Comparison of ENCODE assay signal across 22 cellular contexts in the genomic region with DNA sequence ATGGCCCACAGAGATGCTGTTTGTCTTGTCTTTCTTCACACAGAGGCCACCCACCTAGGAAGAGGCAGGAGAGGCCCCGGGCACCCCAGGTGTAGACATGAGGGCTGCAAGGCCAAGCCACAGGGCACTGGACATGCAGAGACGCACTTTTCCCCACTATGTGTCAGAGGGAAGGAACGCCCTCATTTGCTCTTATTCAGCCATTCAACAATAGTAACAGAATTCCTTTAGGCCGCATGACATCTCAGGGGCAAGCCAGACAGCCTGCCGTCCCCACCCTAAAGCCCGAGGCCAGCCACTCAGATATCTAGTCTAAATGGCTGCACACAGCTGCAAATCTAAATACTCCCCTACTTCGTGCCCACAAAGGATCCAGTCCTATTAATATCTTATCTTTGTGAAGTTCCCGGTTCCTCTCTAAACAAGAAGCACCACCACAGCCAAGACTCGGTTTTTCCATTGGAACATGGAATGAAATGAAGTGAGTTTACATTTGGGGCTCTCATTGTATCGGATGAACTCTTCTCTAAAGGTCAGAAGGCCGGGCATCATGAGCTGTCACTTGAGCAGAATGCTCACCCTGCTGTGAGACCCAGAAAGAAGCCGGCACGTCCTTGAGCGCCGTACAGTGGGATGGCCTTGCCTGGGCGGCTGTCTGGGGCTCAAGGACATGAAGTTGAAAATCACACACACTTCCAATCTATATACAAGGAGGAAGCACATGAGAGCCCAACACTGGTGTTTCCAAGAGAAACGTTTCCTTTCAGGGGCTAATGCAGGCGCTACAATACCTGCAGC. TPM values are rescaled to one million over a fixed set of nuclear protein-coding genes. Genes with fewer than 3 reads are reported as not detected.
DNase-seq lines count a peak whose midpoint lies in the region; ATAC-seq and TF ChIP-seq lines count a peak whose summit lies in the region.
"Had no signal": no experiment of that assay in that cellular context is flagged by ENCODE, and none has a peak within 500 bp of the region (broad histone marks: within the 10 kb centered on the region; RNA-seq: fewer than 3 reads in every experiment).

No MANE protein-coding gene starts in this region.

- peak overlapping the region; percentile 45 for H3K18ac ChIP-seq in trophoblast cell (ENCODE audit: low read length)

- no peak overlapping the region for H3K14ac ChIP-seq in trophoblast cell (ENCODE audit: low read length)

- H2BK120ac ChIP-seq in trophoblast cell (ENCODE audit: insufficient read depth, low read length, poor library complexity): no peak overlapping the region

- H3K4me1 ChIP-seq in breast epithelium (no peaks in the 10 kb centered on the region), heart left ventricle (peaks cover 11 to 71% (median 41%) of the 10 kb centered on the region in 12 donors), trophoblast cell (ENCODE audit: control insufficient read depth in 1 of 2, insufficient read depth in 2 of 2, low read length in 2 of 2) (peaks cover 4 to 11% of the 10 kb centered on the region in 2 experiments)

- no peaks in the 10 kb centered on the region for H3K9me3 Mint-ChIP-seq in MCF 10A (ENCODE audit: unreplicated experiment)
- H3K9me3 Mint-ChIP-seq: activated naive CD8-positive, alpha-beta T cell treated with anti-CD3 and anti-CD28 coated beads for 36 hours; immature natural killer cell had no signal

- H4K12ac ChIP-seq in trophoblast cell (ENCODE audit: low read depth, low read length): no peak overlapping the region

- CTCF ChIA-PET in MCF 10A (lab: Yijun Ruan, JAX): no interaction called here

- no peak overlapping the region for H4K8ac ChIP-seq in trophoblast cell (ENCODE audit: low read depth, low read length)

- no peak overlapping the region for H3K4me2 ChIP-seq in trophoblast cell (ENCODE audit: low read length)

- H3K9ac ChIP-seq in trophoblast cell (ENCODE audit: low read length): no peak overlapping the region

- intact Hi-C loops in MCF 10A (cut with micrococcal nuclease) (no loop called here), breast epithelium (cut with DNase I; ENCODE audit: low total_unique reads) (no loop called here), heart left ventricle (cut with DNase I) (no loop called here)

- ATAC-seq in heart left ventricle: peak; percentile 65 to 83 (median 73)

- H3K4ac ChIP-seq in trophoblast cell (ENCODE audit: low read depth, low read length): no peak overlapping the region

- H3K27ac Mint-ChIP-seq in MCF 10A (ENCODE audit: low read depth, unreplicated experiment): peak overlapping the region; percentile 28
- H3K27ac Mint-ChIP-seq: activated naive CD8-positive, alpha-beta T cell treated with anti-CD3 and anti-CD28 coated beads for 36 hours; immature natural killer cell; stimulated activated naive CD8-positive, alpha-beta T cell treated with anti-CD3 and anti-CD28 coated beads, Interleukin-15, Interleukin-2, amounts not matched to agents 100 ng/mL and 50 ng/mL, for 24 hours had no signal

- no TSS peak for BruUV-seq in MCF 10A (replicated peaks; lab: Mats Ljungman, UMichigan)

- H3K27me3 Mint-ChIP-seq in MCF 10A (ENCODE audit: insufficient read depth, unreplicated experiment): no peaks in the 10 kb centered on the region

- TF ChIP-seq POLR2A in breast epithelium (IDR thresholded peaks at IDR 0.05) (no peak), heart left ventricle (IDR thresholded peaks at IDR 0.05) (no peak)

- no peak overlapping the region for H2AFZ ChIP-seq in trophoblast cell (ENCODE audit: insufficient read depth, low read length, poor library complexity)

- H3K79me1 ChIP-seq in trophoblast cell (ENCODE audit: low read length): no peaks in the 10 kb centered on the region

- POLR2A ChIA-PET in MCF 10A (lab: Yijun Ruan, JAX): no interaction called here

- H3K79me2 ChIP-seq in trophoblast cell (ENCODE audit: control insufficient read depth, insufficient read depth, low read length, poor library complexity): no peaks in the 10 kb centered on the region

- H3K23ac ChIP-seq in trophoblast cell (ENCODE audit: low read length): no peak overlapping the region

- H3K9me3 ChIP-seq in breast epithelium (no peaks in the 10 kb centered on the region), heart left ventricle (no peaks in the 10 kb centered on the region), trophoblast cell (ENCODE audit: insufficient read depth, low read depth, low read length) (peaks cover 2% of the 10 kb centered on the region)
- H3K9me3 ChIP-seq: ovary had no signal

- DNase-seq in MCF 10A (ENCODE audit: unreplicated experiment): no peak
- DNase-seq in breast epithelium (ENCODE audit: low spot score in 2 of 2): no peak
- DNase-seq in heart left ventricle: peak in 2 of 5 donors; percentile 19 to 69
- DNase-seq in trophoblast cell: peak; percentile 99
- no peak for DNase-seq in mucosa of gallbladder (ENCODE audit: low spot score)
- no peak for DNase-seq in NCI-H1048 (lab: John Stamatoyannopoulos, UW)
- no peak for DNase-seq in kidney tubule cell (ENCODE audit: low spot score)
- DNase-seq in KBM-7: no peak
- DNase-seq: 8988T; activated CD4-positive, alpha-beta T cell treated with anti-CD3 and anti-CD28 coated beads, Interleukin-2, amount 50 U/mL, for 48 hours; activated naive CD8-positive, alpha-beta T cell treated with anti-CD3 and anti-CD28 coated beads for 36 hours; activated T-cell treated with anti-CD3 and anti-CD28 coated beads, Interleukin-2, amount 50 U/mL, for 48 hours; cerebellar nuclear complex; GOT3; immature natural killer cell; midbrain; NCI-H187 treated with DMSO at 0.1 percent for 48 hours; NCI-H524; ovary; stimulated activated CD4-positive, alpha-beta T cell treated with anti-CD3 and anti-CD28 coated beads, Interleukin-15, amount 100 ng/mL, for 24 hours had no signal

- H2BK5ac ChIP-seq in trophoblast cell (ENCODE audit: low read depth, low read length, poor library complexity): no peak overlapping the region

- no peaks in the 10 kb centered on the region for H3K4me1 Mint-ChIP-seq in MCF 10A (ENCODE audit: insufficient read depth, unreplicated experiment)
- H3K4me1 Mint-ChIP-seq: activated naive CD8-positive, alpha-beta T cell treated with anti-CD3 and anti-CD28 coated beads for 36 hours; immature natural killer cell had no signal

- H2BK12ac ChIP-seq in trophoblast cell (ENCODE audit: low read length): no peak overlapping the region

- in situ Hi-C loops in KBM-7 (cut with MboI; ENCODE audit: low pct_unique_long_range_greater_than_20kb, low sequenced_read_pairs): no loop called here

- 31 to 48% (median 33%) methylated on average over 16 to 18 of the region's 18 CpGs for WGBS in heart left ventricle, 4 donors
- no CpG with 5 or more reads among the region's 18 CpGs for WGBS in trophoblast cell (ENCODE audit: extremely low coverage, insufficient coverage, insufficient read length)

- no peak overlapping the region for H3K4me3 ChIP-seq in breast epithelium
- no peak overlapping the region for H3K4me3 ChIP-seq in heart left ventricle
- no peak overlapping the region for H3K4me3 ChIP-seq in trophoblast cell (ENCODE audit: low read depth, low read length)
- H3K4me3 ChIP-seq: ovary had no signal

- H3K27ac ChIP-seq in breast epithelium (no peak overlapping the region), heart left ventricle (peak overlapping the region; percentile 12 to 82 (median 72)), trophoblast cell (ENCODE audit: low read depth, low read length) (no peak overlapping the region)
- H3K27ac ChIP-seq: C4-2B had no signal

- no peaks in the 10 kb centered on the region for H3K36me3 ChIP-seq in breast epithelium
- peaks cover 0 to 29% (median 7%) of the 10 kb centered on the region in 9 donors for H3K36me3 ChIP-seq in heart left ventricle
- peaks cover 26 to 55% of the 10 kb centered on the region in 2 experiments for H3K36me3 ChIP-seq in trophoblast cell (ENCODE audit: control insufficient read depth in 1 of 2, insufficient read depth in 2 of 2, low read length in 2 of 2)
- H3K36me3 ChIP-seq: ovary had no signal

- no peak overlapping the region for H2AK5ac ChIP-seq in trophoblast cell (ENCODE audit: low read length)

- peaks cover 5% of the 10 kb centered on the region for H3K36me3 Mint-ChIP-seq in MCF 10A (ENCODE audit: insufficient read depth, unreplicated experiment)
- H3K36me3 Mint-ChIP-seq: activated naive CD8-positive, alpha-beta T cell treated with anti-CD3 and anti-CD28 coated beads for 36 hours; immature natural killer cell had no signal

- H3K27me3 ChIP-seq in breast epithelium (no peaks in the 10 kb centered on the region), heart left ventricle (no peaks in the 10 kb centered on the region), trophoblast cell (ENCODE audit: insufficient read depth, low read length) (no peaks in the 10 kb centered on the region)
- H3K27me3 ChIP-seq: ovary had no signal

- no peak overlapping the region for H4K91ac ChIP-seq in trophoblast cell (ENCODE audit: low read depth, low read length)

- no peak for TF ChIP-seq CTCF in MCF 10A (IDR thresholded peaks at IDR 0.05; ENCODE audit: unreplicated experiment)
- no peak for TF ChIP-seq CTCF in breast epithelium (IDR thresholded peaks at IDR 0.05)
- TF ChIP-seq CTCF in heart left ventricle (IDR thresholded peaks at IDR 0.05): no peak

- H3K4me3 Mint-ChIP-seq in MCF 10A (ENCODE audit: unreplicated experiment): no peak overlapping the region
- H3K4me3 Mint-ChIP-seq: activated naive CD8-positive, alpha-beta T cell treated with anti-CD3 and anti-CD28 coated beads for 36 hours; immature natural killer cell; stimulated activated naive CD8-positive, alpha-beta T cell treated with anti-CD3 and anti-CD28 coated beads, Interleukin-15, Interleukin-2, amounts not matched to agents 100 ng/mL and 50 ng/mL, for 24 hours had no signal

RNA-seq across cellular contexts. Expression of gene COL4A1, which starts 19.7 kb away (rescaled TPM):
- total RNA-seq in MCF 10A (2022): 25.9 and 42.1 TPM in 2 replicates
- total RNA-seq in breast epithelium: 1,000 to 10,000 TPM in 1 of 3 donors, 100 to 1,000 TPM in 2; 118 to 1,008 (median 370) TPM
- total RNA-seq in heart left ventricle: 100 to 1,000 TPM in 8 of 9 donors, 10 to 100 TPM in 1; 91.9 to 428 (median 184) TPM
- 100 to 1,000 TPM in 1 of 2 donors, 10 to 100 TPM in 1; 52.6 to 194 TPM for polyA plus RNA-seq in heart left ventricle
- 445 and 497 TPM in 2 replicates for polyA plus RNA-seq in trophoblast cell (2013)
- 347 TPM for total RNA-seq in mucosa of gallbladder
- total RNA-seq: activated naive CD8-positive, alpha-beta T cell treated with anti-CD3 and anti-CD28 coated beads for 36 hours had no signal
- polyA plus RNA-seq: immature natural killer cell had no signal

RNA-seq across cellular contexts. Expression of gene COL4A2, which starts 19.9 kb away (rescaled TPM):
- total RNA-seq in MCF 10A (2022) (54.6 and 66.0 TPM in 2 replicates), breast epithelium (100 to 1,000 TPM; 107 to 841 (median 307) TPM), heart left ventricle (100 to 1,000 TPM in 8 of 9 donors, 10 to 100 TPM in 1; 94.0 to 377 (median 166) TPM), mucosa of gallbladder (332 TPM)
- polyA plus RNA-seq in heart left ventricle: 100 to 1,000 TPM in 1 of 2 donors, 10 to 100 TPM in 1; 92.4 to 220 TPM
- polyA plus RNA-seq in trophoblast cell (2013): 769 and 825 TPM in 2 replicates
- total RNA-seq: activated naive CD8-positive, alpha-beta T cell treated with anti-CD3 and anti-CD28 coated beads for 36 hours had no signal
- polyA plus RNA-seq: immature natural killer cell had no signal

Comparison
In these comparisons a context has a peak if more than half of its experiments do, and no peak if none do; other contexts are left out.
1. DNase-seq: peak in trophoblast cell (2 of 2); none in MCF 10A (single experiment), breast epithelium (0 of 2), mucosa of gallbladder (single experiment), NCI-H1048 (single experiment), kidney tubule cell (single experiment) and KBM-7 (single experiment).
2. H3K27ac ChIP-seq: peak in heart left ventricle (12 of 12); none in breast epithelium (0 of 2) and trophoblast cell (single experiment).